Comparison of ENCODE assay signal across 11 cellular contexts in the genomic region with DNA sequence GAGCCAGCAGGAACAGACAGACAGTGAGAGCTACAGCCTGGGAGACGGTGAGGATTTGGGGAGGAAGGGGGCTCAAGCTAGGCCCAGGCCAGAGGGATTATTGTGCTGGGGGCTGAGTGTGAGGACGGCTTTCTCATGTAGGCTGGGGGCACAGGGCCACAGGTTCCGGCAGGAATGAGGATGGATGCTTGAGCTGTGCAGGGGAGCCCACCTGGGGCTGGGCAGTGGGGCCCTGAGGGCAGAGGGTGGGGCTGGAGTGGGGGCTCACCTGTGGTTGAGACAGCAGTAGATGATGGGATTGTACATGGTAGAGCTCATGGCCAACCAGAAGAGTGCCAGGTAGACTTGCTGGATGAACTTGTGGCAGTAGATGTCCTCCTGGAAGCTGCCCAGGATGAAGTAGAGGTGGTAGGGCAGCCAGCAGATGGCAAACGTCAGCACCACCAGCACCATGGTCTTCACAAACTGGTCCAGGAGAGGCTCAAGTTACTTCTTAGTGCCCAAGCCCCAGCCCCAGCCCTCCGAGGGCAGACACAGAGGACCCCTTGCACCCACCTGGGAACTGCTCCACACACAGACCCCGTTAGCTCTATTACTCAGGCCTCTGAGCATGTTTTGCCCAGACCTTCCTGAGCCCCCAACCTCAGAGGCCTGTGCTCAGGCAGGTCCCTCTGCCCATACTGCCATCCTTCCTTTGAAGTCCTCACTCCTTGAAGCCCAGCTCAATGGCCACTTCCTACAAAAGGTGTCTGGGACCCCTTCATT. TPM values are rescaled to one million over a fixed set of nuclear protein-coding genes. Genes with fewer than 3 reads are reported as not detected.
DNase-seq lines count a peak whose midpoint lies in the region; ATAC-seq, FAIRE-seq and TF ChIP-seq lines count a peak whose summit lies in the region.
"Had no signal": no experiment of that assay in that cellular context is flagged by ENCODE, and none has a peak within 500 bp of the region (broad histone marks: within the 10 kb centered on the region; RNA-seq: fewer than 3 reads in every experiment).

No MANE protein-coding gene starts in this region.

- no peak; the same call in 2 of the 3 replicates for ATAC-seq in HepG2
- ATAC-seq in thoracic aorta (ENCODE audit: insufficient number of reproducible peaks, low FRiP score, low read depth) = no peak

- CTCF ChIA-PET in HepG2 (lab: Yijun Ruan, JAX; ENCODE audit: low intra/inter-chr PET ratio, low total read pairs) = interaction anchor here (1.1 to 3.7 kb wide), 2 partner anchors 100 to 232 kb away, joined by 3 to 56 read pairs; no protein-coding TSS in a partner anchor

- no peak for TF ChIP-seq EP300 in HepG2 (IDR thresholded peaks at IDR 0.05; ENCODE audit: low read depth in 2 of 2, low read length in 2 of 2)
- TF ChIP-seq EP300 in HepG2 (CRISPR knock-in tag; IDR thresholded peaks at IDR 0.05; ENCODE audit: borderline replicate concordance) = no peak

- H3K79me2 ChIP-seq in HepG2 (ENCODE audit: insufficient read depth, low read length) = no peaks in the 10 kb centered on the region

- intact Hi-C loops in activated CD4-positive, alpha-beta T cell treated with anti-CD3 and anti-CD28 coated beads, Interleukin-2, amount 10 ng/mL, durations not matched to agents 24 days and 14 days (cut with micrococcal nuclease) = no loop called here
- intact Hi-C loops in HepG2 (cut with micrococcal nuclease; ENCODE audit: unreplicated experiment) = loop anchor here (1.0 kb wide), 1 partner anchor 100 kb away; no protein-coding TSS in a partner anchor

- H3K4me3 Mint-ChIP-seq in activated CD4-positive, alpha-beta T cell treated with anti-CD3 and anti-CD28 coated beads, Interleukin-2, amount 10 ng/mL, durations not matched to agents 24 days and 14 days = no peak overlapping the region
- no peak overlapping the region for H3K4me3 Mint-ChIP-seq in activated naive CD8-positive, alpha-beta T cell treated with anti-CD3 and anti-CD28 coated beads for 36 hours

- H3K27me3 ChIP-seq in HepG2 (ENCODE audit: control insufficient read depth in 1 of 2, insufficient read depth in 2 of 2, low read length in 2 of 2) (peaks cover 0 to 10% of the 10 kb centered on the region in 2 experiments; a peak in 1 of 5 replicates), thoracic aorta (replicated peaks; ENCODE audit: insufficient read depth) (no peaks in the 10 kb centered on the region)

- H3K4me3 ChIP-seq in HepG2 (replicated peaks in 1 of 3; ENCODE audit: insufficient read depth in 1 of 3, low read depth in 2 of 3, low read length in 3 of 3) (no peak overlapping the region), thoracic aorta (no peak overlapping the region)

- H3K36me3 ChIP-seq in HepG2 (replicated peaks in 1 of 2; ENCODE audit: control insufficient read depth in 1 of 2, insufficient read depth in 2 of 2, low read length in 2 of 2) (no peaks in the 10 kb centered on the region), thoracic aorta (peaks cover 3% of the 10 kb centered on the region)

- peak overlapping the region; percentile 20 for H3K27ac Mint-ChIP-seq in activated CD4-positive, alpha-beta T cell treated with anti-CD3 and anti-CD28 coated beads, Interleukin-2, amount 10 ng/mL, durations not matched to agents 24 days and 14 days
- H3K27ac Mint-ChIP-seq in activated naive CD8-positive, alpha-beta T cell treated with anti-CD3 and anti-CD28 coated beads for 36 hours = peak overlapping the region; percentile 13

- H3K9me3 ChIP-seq in HepG2 (ENCODE audit: low read length) = no peaks in the 10 kb centered on the region
- H3K9me3 ChIP-seq in thoracic aorta = no peaks in the 10 kb centered on the region

- in situ Hi-C loops in HepG2 (cut with HindIII; ENCODE audit: extremely low pct_ligation_motif_present, low pct_unique_long_range_greater_than_20kb) = loop anchor here (5.0 kb wide), 2 partner anchors 100 to 230 kb away; no protein-coding TSS in a partner anchor

- no TSS peak for BruUV-seq in HepG2 (replicated peaks; lab: Mats Ljungman, UMichigan)

- no peaks in the 10 kb centered on the region for H3K27me3 Mint-ChIP-seq in activated CD4-positive, alpha-beta T cell treated with anti-CD3 and anti-CD28 coated beads, Interleukin-2, amount 10 ng/mL, durations not matched to agents 24 days and 14 days
- no peaks in the 10 kb centered on the region for H3K27me3 Mint-ChIP-seq in activated naive CD8-positive, alpha-beta T cell treated with anti-CD3 and anti-CD28 coated beads for 36 hours
- H3K27me3 Mint-ChIP-seq: IgD-negative memory B cell had no signal

- FAIRE-seq in HepG2 (lab: Jason Lieb, UNC) = no peak
- FAIRE-seq: G401.6 had no signal

- 58% methylated on average over 3 of the region's 6 CpGs for WGBS in HepG2 (ENCODE audit: low lambda C conversion rate)

- H3K36me3 Mint-ChIP-seq in activated CD4-positive, alpha-beta T cell treated with anti-CD3 and anti-CD28 coated beads, Interleukin-2, amount 10 ng/mL, durations not matched to agents 24 days and 14 days (ENCODE audit: low read depth) = peaks cover 14% of the 10 kb centered on the region
- peaks cover 19% of the 10 kb centered on the region for H3K36me3 Mint-ChIP-seq in activated naive CD8-positive, alpha-beta T cell treated with anti-CD3 and anti-CD28 coated beads for 36 hours

- no peak overlapping the region for H2AFZ ChIP-seq in HepG2 (ENCODE audit: low read length)

- no peak for TF ChIP-seq RAD21 in HepG2 (CRISPR knock-in tag; IDR thresholded peaks at IDR 0.05)

- H3K27ac ChIP-seq in HepG2 (ENCODE audit: extremely low read length, insufficient read depth, low read length) (no peak overlapping the region), thoracic aorta (peak overlapping the region; percentile 74 to 85)

- POLR2A ChIA-PET in HepG2 (lab: Yijun Ruan, JAX) = no interaction called here

- H4K20me1 ChIP-seq in HepG2 (ENCODE audit: insufficient read depth, low read length) = no peaks in the 10 kb centered on the region

- H3K9me3 Mint-ChIP-seq in activated CD4-positive, alpha-beta T cell treated with anti-CD3 and anti-CD28 coated beads, Interleukin-2, amount 10 ng/mL, durations not matched to agents 24 days and 14 days = no peaks in the 10 kb centered on the region
- H3K9me3 Mint-ChIP-seq in activated naive CD8-positive, alpha-beta T cell treated with anti-CD3 and anti-CD28 coated beads for 36 hours = no peaks in the 10 kb centered on the region
- H3K9me3 Mint-ChIP-seq: IgD-negative memory B cell had no signal

- TF ChIP-seq CTCF in HepG2 (CRISPR knock-in tag; IDR thresholded peaks at IDR 0.05) = peak; percentile 18; the same call in 1 of the 2 replicates
- TF ChIP-seq CTCF in thoracic aorta (IDR thresholded peaks at IDR 0.05) = no peak

- no peak for TF ChIP-seq POLR2A in HepG2 (IDR thresholded peaks at IDR 0.05; ENCODE audit: insufficient read depth in 1 of 2, low read depth in 2 of 2, low read length in 2 of 2)

- H3K4me1 ChIP-seq in HepG2 (ENCODE audit: insufficient read depth, low read length) (peaks cover 13% of the 10 kb centered on the region), thoracic aorta (ENCODE audit: control insufficient read depth in 1 of 2, low read depth in 2 of 2) (peaks cover 18 to 45% of the 10 kb centered on the region in 2 donors)

- peaks cover 18% of the 10 kb centered on the region for H3K4me1 Mint-ChIP-seq in activated CD4-positive, alpha-beta T cell treated with anti-CD3 and anti-CD28 coated beads, Interleukin-2, amount 10 ng/mL, durations not matched to agents 24 days and 14 days
- H3K4me1 Mint-ChIP-seq in activated naive CD8-positive, alpha-beta T cell treated with anti-CD3 and anti-CD28 coated beads for 36 hours = peaks cover 12% of the 10 kb centered on the region

- no peak overlapping the region for H3K4me2 ChIP-seq in HepG2 (ENCODE audit: low read depth, low read length)

- no peak for DNase-seq in activated CD4-positive, alpha-beta T cell treated with anti-CD3 and anti-CD28 coated beads, Interleukin-2, amount 10 ng/mL, durations not matched to agents 24 days and 14 days
- no peak for DNase-seq in activated CD4-positive, alpha-beta T cell treated with anti-CD3 and anti-CD28 coated beads, Interleukin-2, amount 50 U/mL, for 4 hours
- no peak for DNase-seq in activated naive CD8-positive, alpha-beta T cell treated with anti-CD3 and anti-CD28 coated beads for 36 hours
- DNase-seq in HepG2 (ENCODE audit: low spot score) (no peak), thoracic aorta (ENCODE audit: low spot score) (no peak), NCI-H748 treated with DMSO at 0.1 percent for 48 hours (lab: John Stamatoyannopoulos, UW) (no peak), T-helper 9 cell (no peak), AG20443 (ENCODE audit: low spot score) (no peak)
- DNase-seq: NCI-H2029 treated with DMSO at 0.1 percent for 48 hours had no signal

- H3K9ac ChIP-seq in HepG2 (ENCODE audit: insufficient read depth, low read depth, low read length) = no peak overlapping the region

RNA-seq across cellular contexts. Expression of a gene that starts 9.7 kb away (rescaled TPM):
- not detected in 2 replicates for total RNA-seq in activated CD4-positive, alpha-beta T cell treated with anti-CD3 and anti-CD28 coated beads, Interleukin-2, amount 10 ng/mL, durations not matched to agents 24 days and 14 days
- total RNA-seq in activated naive CD8-positive, alpha-beta T cell treated with anti-CD3 and anti-CD28 coated beads for 36 hours = not detected
- total RNA-seq in HepG2 (2016; rRNA removed; fragmentation: Illumina TruSeq; extraction: Trizol) (not detected in 2 replicates), thoracic aorta (under 1 TPM in 1 of 2 donors, not detected in 1; 0.27 TPM)
- total RNA-seq in HepG2 (2016; cell fraction: cytosol; rRNA removed; fragmentation: Illumina TruSeq; extraction: Trizol; ENCODE audit: low read depth) = not detected in 2 replicates
- not detected in 2 replicates for total RNA-seq in HepG2 (2016; cell fraction: insoluble cytoplasmic fraction; rRNA removed; fragmentation: Illumina TruSeq; extraction: Trizol)
- not detected in 2 replicates for total RNA-seq in HepG2 (2016; cell fraction: membrane; rRNA removed; fragmentation: Illumina TruSeq; extraction: Trizol)
- not detected in 2 replicates for total RNA-seq in HepG2 (2016; cell fraction: nucleus; rRNA removed; fragmentation: Illumina TruSeq; extraction: Trizol)
- polyA plus RNA-seq in HepG2 (2011; rRNA removed) = 0.04 TPM in 1 of 2 replicates, not detected in the other
- 0.03 TPM in 2 replicates for polyA plus RNA-seq in HepG2 (2011; cell fraction: cytosol; rRNA removed)
- not detected in 2 replicates for polyA plus RNA-seq in HepG2 (2011; cell fraction: nucleus; rRNA removed)
- not detected in 2 replicates for polyA plus RNA-seq in HepG2 (2012)
- not detected in 2 replicates for polyA plus RNA-seq in HepG2 (2016; cell fraction: cytosol; fragmentation: Illumina TruSeq; extraction: Trizol; ENCODE audit: low read depth)
- not detected in 2 replicates for polyA plus RNA-seq in HepG2 (2016; cell fraction: insoluble cytoplasmic fraction; fragmentation: Illumina TruSeq; extraction: Trizol; ENCODE audit: low read depth)
- not detected in 2 replicates for polyA plus RNA-seq in HepG2 (2016; cell fraction: membrane; fragmentation: Illumina TruSeq; extraction: Trizol; ENCODE audit: low read depth)
- polyA plus RNA-seq in HepG2 (2016; cell fraction: nucleus; fragmentation: Illumina TruSeq; extraction: Trizol; ENCODE audit: insufficient read depth, low read depth) = not detected in 2 replicates
- 0.48 TPM in 1 of 2 replicates, not detected in the other for polyA minus RNA-seq in HepG2 (2011; rRNA and poly(A)+ RNA removed; ENCODE audit: low replicate concordance)
- polyA minus RNA-seq in HepG2 (2011; cell fraction: cytosol; rRNA and poly(A)+ RNA removed) = not detected in 2 replicates
- not detected in 2 replicates for polyA minus RNA-seq in HepG2 (2011; cell fraction: nucleus; rRNA and poly(A)+ RNA removed)

RNA-seq across cellular contexts. Expression of a gene that starts 44.3 kb away (rescaled TPM):
- 1.6 and 1.9 TPM in 2 replicates for total RNA-seq in activated CD4-positive, alpha-beta T cell treated with anti-CD3 and anti-CD28 coated beads, Interleukin-2, amount 10 ng/mL, durations not matched to agents 24 days and 14 days
- under 1 TPM; 0.60 to 0.66 TPM for total RNA-seq in activated naive CD8-positive, alpha-beta T cell treated with anti-CD3 and anti-CD28 coated beads for 36 hours
- total RNA-seq in HepG2 (2016; rRNA removed; fragmentation: Illumina TruSeq; extraction: Trizol) (0.27 and 0.34 TPM in 2 replicates), thoracic aorta (1 to 10 TPM; 4.7 to 9.9 TPM)
- total RNA-seq in HepG2 (2016; cell fraction: cytosol; rRNA removed; fragmentation: Illumina TruSeq; extraction: Trizol; ENCODE audit: low read depth) = 0.61 and 0.88 TPM in 2 replicates
- total RNA-seq in HepG2 (2016; cell fraction: insoluble cytoplasmic fraction; rRNA removed; fragmentation: Illumina TruSeq; extraction: Trizol) = 0.28 TPM in 2 replicates
- total RNA-seq in HepG2 (2016; cell fraction: membrane; rRNA removed; fragmentation: Illumina TruSeq; extraction: Trizol) = 0.62 and 0.80 TPM in 2 replicates
- total RNA-seq in HepG2 (2016; cell fraction: nucleus; rRNA removed; fragmentation: Illumina TruSeq; extraction: Trizol) = 0.28 and 1.2 TPM in 2 replicates
- 3.2 and 5.1 TPM in 2 replicates for polyA plus RNA-seq in HepG2 (2011; rRNA removed)
- polyA plus RNA-seq in HepG2 (2011; cell fraction: cytosol; rRNA removed) = 5.3 and 5.4 TPM in 2 replicates
- 2.8 and 3.1 TPM in 2 replicates for polyA plus RNA-seq in HepG2 (2011; cell fraction: nucleus; rRNA removed)
- 3.9 and 5.4 TPM in 2 replicates for polyA plus RNA-seq in HepG2 (2012)
- polyA plus RNA-seq in HepG2 (2016; cell fraction: cytosol; fragmentation: Illumina TruSeq; extraction: Trizol; ENCODE audit: low read depth) = 0.62 and 0.84 TPM in 2 replicates
- polyA plus RNA-seq in HepG2 (2016; cell fraction: insoluble cytoplasmic fraction; fragmentation: Illumina TruSeq; extraction: Trizol; ENCODE audit: low read depth) = 0.35 and 0.72 TPM in 2 replicates
- polyA plus RNA-seq in HepG2 (2016; cell fraction: membrane; fragmentation: Illumina TruSeq; extraction: Trizol; ENCODE audit: low read depth) = 0.59 and 0.94 TPM in 2 replicates
- 1.5 and 2.6 TPM in 2 replicates for polyA plus RNA-seq in HepG2 (2016; cell fraction: nucleus; fragmentation: Illumina TruSeq; extraction: Trizol; ENCODE audit: insufficient read depth, low read depth)
- 7.5 and 42.0 TPM in 2 replicates for polyA minus RNA-seq in HepG2 (2011; rRNA and poly(A)+ RNA removed; ENCODE audit: low replicate concordance)
- 1.6 and 1.8 TPM in 2 replicates for polyA minus RNA-seq in HepG2 (2011; cell fraction: cytosol; rRNA and poly(A)+ RNA removed)
- polyA minus RNA-seq in HepG2 (2011; cell fraction: nucleus; rRNA and poly(A)+ RNA removed) = 2.8 and 3.5 TPM in 2 replicates
- polyA plus RNA-seq: IgD-negative memory B cell had no signal
